In genomic region chr14:80237142-80237541, GRCh38 we compare ENCODE assay signal across 9 cellular contexts. TPM values are rescaled to one million over a fixed set of nuclear protein-coding genes. Genes with fewer than 3 reads are reported as not detected.
"Had no signal": no experiment of that assay in that cellular context is flagged by ENCODE, and none has a peak within 500 bp of the region (broad histone marks: within the 10 kb centered on the region; RNA-seq: fewer than 3 reads in every experiment).

No MANE protein-coding gene starts in this region.

- H3K27me3 Mint-ChIP-seq: IgD-negative memory B cell had no signal

- H3K36me3 Mint-ChIP-seq: IgD-negative memory B cell had no signal

- H3K9me3 ChIP-seq: HAP-1 had no signal

- DNase-seq: GM23248, GOT3, H7, HFFc6, KG1 had no signal

- H2AFZ ChIP-seq: GM23248 had no signal

- H3K27ac ChIP-seq: GM23248 had no signal

- H3K4me1 Mint-ChIP-seq: IgD-negative memory B cell had no signal

- H3K36me3 ChIP-seq: HAP-1 had no signal

- H3K4me3 ChIP-seq: GM23248, HAP-1 had no signal

- H3K9ac ChIP-seq: GM23248 had no signal

- H3K27ac Mint-ChIP-seq: HFFc6, IgD-negative memory B cell had no signal

- H3K4me3 Mint-ChIP-seq: HFFc6 had no signal

- H3K4me1 ChIP-seq: HAP-1 had no signal

- FAIRE-seq: HTR-8/SVneo had no signal

RNA-seq across cellular contexts. Expression of gene DIO2, which starts 25.8 kb away (rescaled TPM):
- total RNA-seq: H7, HT-29 had no signal
- polyA plus RNA-seq: IgD-negative memory B cell had no signal
